27 cellular contexts compared by ENCODE assay signal in the genomic region with DNA sequence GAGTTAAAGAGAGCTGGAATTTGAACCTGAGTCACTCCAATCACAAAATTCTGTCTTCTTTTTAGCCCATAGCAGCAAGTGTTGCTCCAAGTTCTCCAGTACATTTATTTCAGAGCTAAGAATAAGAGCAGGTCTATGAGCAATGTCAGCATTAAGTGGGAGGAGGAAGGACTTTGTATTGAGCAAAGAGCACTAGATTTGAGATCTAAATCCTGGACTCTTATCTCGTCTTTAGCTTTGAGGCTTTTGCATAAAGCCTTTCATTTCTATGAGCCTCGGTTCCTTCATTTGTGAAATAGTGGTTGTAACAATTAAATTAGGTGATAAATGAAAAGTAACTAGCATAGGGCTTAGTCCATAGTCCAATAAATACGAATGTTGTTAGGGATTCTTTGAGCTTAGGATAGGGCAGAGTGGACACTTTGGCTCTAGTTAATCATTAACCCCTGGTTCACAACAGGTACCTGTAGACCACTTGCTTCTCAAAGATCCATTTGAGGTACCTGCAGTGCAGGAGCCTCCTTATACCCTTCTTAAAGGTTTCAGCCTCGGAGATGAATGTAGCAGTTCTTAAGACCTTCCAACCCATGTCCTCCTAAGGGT.
"Had no signal": no experiment of that assay in that cellular context is flagged by ENCODE, and none has a peak within 500 bp of the region (broad histone marks: within the 10 kb centered on the region; RNA-seq: fewer than 3 reads in every experiment).

No MANE protein-coding gene starts in this region.

- H3K27ac Mint-ChIP-seq: naive B cell; natural killer cell; nephron progenitor cell; neural progenitor cell; progenitor cell of endocrine pancreas; stimulated activated memory B cell treated with anti-CD40 and anti-IgM and Interleukin-4, amounts not matched to agents 10 μg/mL and 1 μg/mL and 100 μg/mL, for 72 hours; stimulated activated naive CD8-positive, alpha-beta T cell treated with anti-CD3 and anti-CD28 coated beads, Interleukin-15, amount 100 ng/mL, for 72 hours; type B pancreatic cell had no signal

- H3K4me3 ChIP-seq: left lung, lower lobe of right lung, neural progenitor cell, ovary, skin epidermis, tibial nerve, uterus had no signal

- H3K4me1 Mint-ChIP-seq: naive B cell; natural killer cell; nephron progenitor cell; stimulated activated memory B cell treated with anti-CD40 and anti-IgM and Interleukin-4, amounts not matched to agents 10 μg/mL and 1 μg/mL and 100 μg/mL, for 72 hours; stimulated activated naive CD8-positive, alpha-beta T cell treated with anti-CD3 and anti-CD28 coated beads, Interleukin-15, amount 100 ng/mL, for 72 hours had no signal

- H3K9me3 ChIP-seq: ovary had no signal

- H3K4me3 Mint-ChIP-seq: naive B cell; natural killer cell; nephron progenitor cell; neural progenitor cell; stimulated activated memory B cell treated with anti-CD40 and anti-IgM and Interleukin-4, amounts not matched to agents 10 μg/mL and 1 μg/mL and 100 μg/mL, for 72 hours; stimulated activated naive CD8-positive, alpha-beta T cell treated with anti-CD3 and anti-CD28 coated beads, Interleukin-15, amount 100 ng/mL, for 72 hours; type B pancreatic cell had no signal

- H2AFZ ChIP-seq: neural progenitor cell had no signal

- H3K27me3 Mint-ChIP-seq: stimulated activated memory B cell treated with anti-CD40 and anti-IgM and Interleukin-4, amounts not matched to agents 10 μg/mL and 1 μg/mL and 100 μg/mL, for 72 hours; stimulated activated naive CD8-positive, alpha-beta T cell treated with anti-CD3 and anti-CD28 coated beads, Interleukin-15, amount 100 ng/mL, for 72 hours; type B pancreatic cell had no signal

- ATAC-seq: natural killer cell; stimulated activated memory B cell treated with anti-CD40 and anti-IgM and Interleukin-4, amounts not matched to agents 10 μg/mL and 1 μg/mL and 100 μg/mL, for 72 hours; stimulated activated naive CD8-positive, alpha-beta T cell treated with anti-CD3 and anti-CD28 coated beads, Interleukin-15, amount 100 ng/mL, for 72 hours had no signal

- H3K27me3 ChIP-seq: left lung, neural progenitor cell, ovary, tibial nerve, uterus had no signal

- H3K36me3 Mint-ChIP-seq: natural killer cell, neural progenitor cell, type B pancreatic cell had no signal

- DNase-seq: hippocampal formation; kidney glomerular epithelial cell; left cardiac atrium; left lung; lower lobe of right lung; mammary epithelial cell; mesenchymal stem cell; naive B cell; natural killer cell; nephron progenitor cell; ovary; retina; right cardiac atrium; stimulated activated CD4-positive, alpha-beta T cell treated with anti-CD3 and anti-CD28 coated beads, Interleukin-1b, Interleukin-23, amount 100 ng/mL, for 48 hours; stimulated activated CD4-positive, alpha-beta T cell treated with anti-CD3 and anti-CD28 coated beads, Interleukin-2, amount 100 ng/mL, for 48 hours; stimulated activated CD4-positive, alpha-beta T cell treated with anti-CD3 and anti-CD28 coated beads, Interleukin-4, amount 100 ng/mL, for 4 hours; stimulated activated CD8-positive, alpha-beta memory T cell treated with anti-CD3 and anti-CD28 coated beads, Interleukin-4, amount 100 ng/mL, for 48 hours; stimulated activated naive CD4-positive, alpha-beta T cell treated with Interleukin-2 at 50 U/mL for 16 hours; stimulated activated naive CD8-positive, alpha-beta T cell treated with anti-CD3 and anti-CD28 coated beads, Interleukin-15, amount 100 ng/mL, for 72 hours; substantia nigra; uterus had no signal

- H3K27ac ChIP-seq: left lung, lower lobe of right lung, neural progenitor cell, ovary, skin epidermis, tibial nerve, uterus had no signal

- H3K4me1 ChIP-seq: lower lobe of right lung, neural progenitor cell, tibial nerve, uterus had no signal

- H3K4me2 ChIP-seq: neural progenitor cell had no signal

- H3K36me3 ChIP-seq: left lung, lower lobe of right lung, neural progenitor cell, ovary, tibial nerve, uterus had no signal
